Comparison of ENCODE assay signal across 11 cellular contexts in genomic region chr17:57481901-57482300, GRCh38.
A peak's percentile ranks its signal among the peaks of the same experiment; 100 is the strongest.
DNase-seq lines count a peak whose midpoint lies in the region; ATAC-seq and TF ChIP-seq lines count a peak whose summit lies in the region.
"Had no signal": no experiment of that assay in that cellular context is flagged by ENCODE, and none has a peak within 500 bp of the region (broad histone marks: within the 10 kb centered on the region; RNA-seq: fewer than 3 reads in every experiment).

No MANE protein-coding gene starts in this region.

- H3K9ac ChIP-seq in DND-41 (ENCODE audit: low read depth, low read length): 0 out of 2 replicates have a peak overlapping the region, but pooled peaks have one; percentile 39

- H3K36me3 ChIP-seq in DND-41 (ENCODE audit: insufficient read depth, low read length): peaks cover 75% of the 10 kb centered on the region

- DNase-seq in DND-41 (no peak), RPMI7951 (ENCODE audit: low read depth) (peak; percentile 94), fibroblast of the conjunctiva (ENCODE audit: low read depth) (peak; percentile 45), retina (peak; percentile 75), cerebellar nuclear complex (lab: John Stamatoyannopoulos, UW) (no peak), SW480 (ENCODE audit: low spot score) (no peak)
- DNase-seq: activated CD8-positive, alpha-beta memory T cell treated with anti-CD3 and anti-CD28 coated beads, Interleukin-2, amount 10 ng/mL, durations not matched to agents 7 days and 5 days; central memory CD4-positive, alpha-beta T cell; occipital lobe had no signal

- no peak for TF ChIP-seq CTCF in DND-41 (IDR thresholded peaks at IDR 0.05; ENCODE audit: borderline replicate concordance, extremely low read depth, low read length, poor library complexity, severe bottlenecking)

- no peak overlapping the region for H3K4me3 ChIP-seq in DND-41 (ENCODE audit: low read depth in 1 of 2, low read length in 2 of 2)

- peak overlapping the region; percentile 91 for H3K27ac ChIP-seq in DND-41 (ENCODE audit: low read length)

- no peaks in the 10 kb centered on the region for H3K27me3 ChIP-seq in DND-41 (ENCODE audit: insufficient read depth, low read length, poor library complexity)

- peaks cover 100% of the 10 kb centered on the region for H3K79me2 ChIP-seq in DND-41 (ENCODE audit: insufficient read depth, low read length)

- no peak for ATAC-seq in DND-41 (ENCODE audit: insufficient read depth, low read depth)
- no peak for ATAC-seq in HG03439 (IDR thresholded peaks at IDR 0.05; ENCODE audit: unreplicated experiment)
- ATAC-seq in HG02973 (IDR thresholded peaks at IDR 0.05; ENCODE audit: unreplicated experiment): no peak
- ATAC-seq: activated CD8-positive, alpha-beta memory T cell treated with anti-CD3 and anti-CD28 coated beads, Interleukin-2, amount 10 ng/mL, durations not matched to agents 7 days and 5 days had no signal

- H4K20me1 ChIP-seq in DND-41 (ENCODE audit: insufficient read depth, low read length): no peaks in the 10 kb centered on the region

- peaks cover 100% of the 10 kb centered on the region for H3K4me1 ChIP-seq in DND-41 (ENCODE audit: insufficient read depth, low read length)

- no peak overlapping the region for H3K4me2 ChIP-seq in DND-41 (ENCODE audit: insufficient read depth, low read length)

- H2AFZ ChIP-seq in DND-41 (ENCODE audit: low read depth, low read length): no peak overlapping the region

- no peaks in the 10 kb centered on the region for H3K9me3 ChIP-seq in DND-41 (ENCODE audit: insufficient read depth, low read length, severe bottlenecking)

Comparison
In these comparisons a context has a peak if more than half of its experiments do, and no peak if none do; other contexts are left out.
1. DNase-seq: peak in RPMI7951 (single experiment), fibroblast of the conjunctiva (single experiment) and retina (single experiment); none in DND-41 (single experiment), cerebellar nuclear complex (0 of 2) and SW480 (single experiment).